In the genomic region with DNA sequence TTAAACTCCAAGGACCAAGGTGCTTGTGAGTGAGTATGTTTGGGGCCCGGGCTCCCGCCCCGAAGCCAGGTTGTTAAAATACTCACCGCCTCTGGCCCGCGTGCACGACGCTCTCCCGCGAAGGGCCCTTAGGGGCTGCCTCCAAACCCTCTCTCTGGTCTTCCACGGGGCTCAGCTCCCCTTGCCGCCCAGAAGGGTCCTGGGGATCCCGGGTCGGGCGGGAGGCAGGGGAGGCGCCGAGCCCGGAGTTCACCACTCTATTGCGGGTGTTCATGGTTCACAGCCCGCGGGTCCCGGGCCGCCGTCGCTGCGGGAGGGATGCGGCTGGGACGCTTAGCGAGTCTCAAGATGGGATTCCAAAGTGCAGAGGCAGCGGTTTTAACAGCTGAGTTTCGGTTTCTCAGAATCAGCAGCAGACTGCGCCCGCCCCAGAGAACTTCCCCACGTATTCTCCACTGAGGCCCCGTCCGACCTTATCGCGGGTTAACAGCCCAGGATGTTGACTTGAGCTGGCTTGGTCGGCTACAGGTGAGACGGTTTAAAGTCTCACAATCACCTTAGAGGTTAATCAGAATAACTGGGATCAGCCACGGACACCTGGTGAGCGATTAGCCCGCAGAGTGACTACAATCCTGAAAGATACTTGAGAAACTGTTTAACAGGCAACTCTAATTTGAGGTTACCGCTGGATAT, we compare ENCODE assay signal across 8 cellular contexts. TPM values are rescaled to one million over a fixed set of nuclear protein-coding genes. Genes with fewer than 3 reads are reported as not detected.
DNase-seq lines count a peak whose midpoint lies in the region; ATAC-seq and TF ChIP-seq lines count a peak whose summit lies in the region.

A gene with protein sequence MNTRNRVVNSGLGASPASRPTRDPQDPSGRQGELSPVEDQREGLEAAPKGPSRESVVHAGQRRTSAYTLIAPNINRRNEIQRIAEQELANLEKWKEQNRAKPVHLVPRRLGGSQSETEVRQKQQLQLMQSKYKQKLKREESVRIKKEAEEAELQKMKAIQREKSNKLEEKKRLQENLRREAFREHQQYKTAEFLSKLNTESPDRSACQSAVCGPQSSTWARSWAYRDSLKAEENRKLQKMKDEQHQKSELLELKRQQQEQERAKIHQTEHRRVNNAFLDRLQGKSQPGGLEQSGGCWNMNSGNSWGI (minus strand): TSS at position 350 of the 693 bp plus-strand sequence. CDS start 76 bp downstream, at position 274.

- peak within 1 kb of the TSS; percentile 98 for H3K27ac Mint-ChIP-seq in stimulated activated effector memory CD8-positive, alpha-beta T cell treated with anti-CD3 and anti-CD28 coated beads, Interleukin-12 subunit alpha, Interleukin-12 subunit beta, amount 100 ng/mL, for 72 hours

- no peaks in the 10 kb centered on the region for H3K27me3 ChIP-seq in esophagus (ENCODE audit: control insufficient read depth in 1 of 2, insufficient read depth in 2 of 2, low read length in 2 of 2)

- WGBS in esophagus, 2 donors, result 2% methylated on average over 44 of the region's 44 CpGs

- TF ChIP-seq CTCF in GM12865 (IDR thresholded peaks at IDR 0.05; ENCODE audit: insufficient read depth, low read depth, low read length, missing control alignments) (no peak), HEK293 (tag by site-specific recombination; IDR thresholded peaks at IDR 0.05) (no peak)

- DNase-seq in GM12865 (ENCODE audit: low read depth) (peak; percentile 90), NAMALWA (ENCODE audit: low spot score) (peak; percentile 83), activated T-cell treated with anti-CD3 and anti-CD28 coated beads for 4 hours (peak; percentile 72), myocyte (ENCODE audit: low read depth) (peak; percentile 75), NCI-H69 (lab: John Stamatoyannopoulos, UW) (no peak)
- peak; percentile 42 to 89 for DNase-seq in stimulated activated effector memory CD8-positive, alpha-beta T cell treated with anti-CD3 and anti-CD28 coated beads, Interleukin-12 subunit alpha, Interleukin-12 subunit beta, amount 100 ng/mL, for 72 hours (ENCODE audit: low spot score in 2 of 2)

- POLR2A ChIA-PET in HEK293 (lab: Yijun Ruan, JAX), result interaction anchor here (0.7 to 1.4 kb wide), 3 partner anchors 29 to 66 kb away, joined by 3 to 5 read pairs (median 3); no protein-coding TSS in a partner anchor

- H3K4me1 Mint-ChIP-seq in stimulated activated effector memory CD8-positive, alpha-beta T cell treated with anti-CD3 and anti-CD28 coated beads, Interleukin-12 subunit alpha, Interleukin-12 subunit beta, amount 100 ng/mL, for 72 hours, result peaks cover 39% of the 10 kb centered on the region

- H3K27ac ChIP-seq in HEK293 (ENCODE audit: extremely low read depth, low read depth, low read length) (peak within 1 kb of the TSS; percentile 49; the same call in 1 of the 2 replicates), esophagus (ENCODE audit: low read depth in 2 of 2, low read length in 1 of 2) (peak within 1 kb of the TSS; percentile 60 to 82)

- H3K4me3 Mint-ChIP-seq in stimulated activated effector memory CD8-positive, alpha-beta T cell treated with anti-CD3 and anti-CD28 coated beads, Interleukin-12 subunit alpha, Interleukin-12 subunit beta, amount 100 ng/mL, for 72 hours, result peak within 1 kb of the TSS; percentile 86

- CTCF ChIA-PET in HEK293 (lab: Yijun Ruan, JAX), result interaction anchor here (1.2 kb wide), 1 partner anchor 22 kb away, joined by 3 read pairs; no protein-coding TSS in a partner anchor

- ATAC-seq in stimulated activated effector memory CD8-positive, alpha-beta T cell treated with anti-CD3 and anti-CD28 coated beads, Interleukin-12 subunit alpha, Interleukin-12 subunit beta, amount 100 ng/mL, for 72 hours, result peak; percentile 90

- H3K4me1 ChIP-seq in HEK293 (ENCODE audit: control insufficient read depth, insufficient read depth, low read length), result no peaks in the 10 kb centered on the region
- no peaks in the 10 kb centered on the region for H3K4me1 ChIP-seq in esophagus (ENCODE audit: control insufficient read depth in 2 of 2, insufficient read depth in 2 of 2, low read length in 1 of 2)

- no peaks in the 10 kb centered on the region for H3K9me3 ChIP-seq in HEK293 (ENCODE audit: control insufficient read depth, insufficient read depth, low read depth, low read length)
- no peaks in the 10 kb centered on the region for H3K9me3 ChIP-seq in esophagus (ENCODE audit: control insufficient read depth in 2 of 2, insufficient read depth in 1 of 2, low read depth in 1 of 2, low read length in 1 of 2)

- peak within 1 kb of the TSS; percentile 95 for H3K4me3 ChIP-seq in GM12865 (ENCODE audit: low read depth, low read length)
- peak within 1 kb of the TSS; percentile 41 for H3K4me3 ChIP-seq in HEK293 (ENCODE audit: low read depth, low read length)
- H3K4me3 ChIP-seq in esophagus (ENCODE audit: low read depth in 1 of 2, low read length in 2 of 2), result peak within 1 kb of the TSS; percentile 64 to 78

- H3K9me3 Mint-ChIP-seq in stimulated activated effector memory CD8-positive, alpha-beta T cell treated with anti-CD3 and anti-CD28 coated beads, Interleukin-12 subunit alpha, Interleukin-12 subunit beta, amount 100 ng/mL, for 72 hours, result no peaks in the 10 kb centered on the region

- H3K36me3 Mint-ChIP-seq in stimulated activated effector memory CD8-positive, alpha-beta T cell treated with anti-CD3 and anti-CD28 coated beads, Interleukin-12 subunit alpha, Interleukin-12 subunit beta, amount 100 ng/mL, for 72 hours, result peaks cover 8% of the 10 kb centered on the region

- H3K36me3 ChIP-seq in HEK293 (ENCODE audit: control insufficient read depth in 2 of 2, insufficient read depth in 1 of 2, low read length in 2 of 2) (no peaks in the 10 kb centered on the region), esophagus (ENCODE audit: control insufficient read depth in 2 of 2, insufficient read depth in 2 of 2, low read length in 1 of 2) (no peaks in the 10 kb centered on the region)

TF ChIP-seq in HEK293, 187 proteins besides CTCF, POLR2A, EP300 and RAD21 (continues in another document):
- no peak for TF ChIP-seq ZSCAN4 (tag by site-specific recombination; IDR thresholded peaks at IDR 0.05)
- no peak for TF ChIP-seq OVOL3 (tag by site-specific recombination; IDR thresholded peaks at IDR 0.05)
- TF ChIP-seq TRIM28 (IDR thresholded peaks at IDR 0.05; ENCODE audit: borderline replicate concordance, low read length), result no peak
- no peak for TF ChIP-seq ZNF266 (tag by site-specific recombination; IDR thresholded peaks at IDR 0.05; ENCODE audit: low read depth)
- TF ChIP-seq ZNF335 (tag by site-specific recombination; conservative IDR thresholded peaks at IDR 0.05), result peak; percentile 41; the same call in 1 of the 2 replicates
- TF ChIP-seq ZNF660 (tag by site-specific recombination; IDR thresholded peaks at IDR 0.05), result 0 out of 2 replicates have a peak, but pooled peaks have one; percentile 31
- peak; percentile 86 for TF ChIP-seq GLIS1 (tag by site-specific recombination; IDR thresholded peaks at IDR 0.05)
- TF ChIP-seq ZNF558 (tag by site-specific recombination; IDR thresholded peaks at IDR 0.05), result no peak
- TF ChIP-seq ZIC2 (tag by site-specific recombination; IDR thresholded peaks at IDR 0.05), result peak; percentile 67
- no peak for TF ChIP-seq ZSCAN30 (tag by site-specific recombination; IDR thresholded peaks at IDR 0.05)
- TF ChIP-seq BCL11A (tag by site-specific recombination; IDR thresholded peaks at IDR 0.05; ENCODE audit: low read depth), result no peak
- TF ChIP-seq ZNF626 (tag by site-specific recombination; IDR thresholded peaks at IDR 0.05), result no peak
- TF ChIP-seq ZNF529 (tag by site-specific recombination; IDR thresholded peaks at IDR 0.05; ENCODE audit: insufficient replicate concordance), result no peak
- no peak for TF ChIP-seq ZNF580 (tag by site-specific recombination; IDR thresholded peaks at IDR 0.05)
- no peak for TF ChIP-seq AEBP2 (tag by site-specific recombination; IDR thresholded peaks at IDR 0.05; ENCODE audit: borderline replicate concordance)
- TF ChIP-seq ZBTB8A (tag by site-specific recombination; IDR thresholded peaks at IDR 0.05), result peak; percentile 62
- no peak for TF ChIP-seq YY1 (tag by site-specific recombination; IDR thresholded peaks at IDR 0.05)
- no peak for TF ChIP-seq ZNF223 (tag by site-specific recombination; IDR thresholded peaks at IDR 0.05)
- TF ChIP-seq ZNF391 (tag by site-specific recombination; IDR thresholded peaks at IDR 0.05; ENCODE audit: borderline replicate concordance, low read depth), result no peak
- TF ChIP-seq ZNF423 (tag by site-specific recombination; IDR thresholded peaks at IDR 0.05), result no peak
- TF ChIP-seq ZSCAN16 (tag by site-specific recombination; IDR thresholded peaks at IDR 0.05), result no peak

RNA-seq across cellular contexts. Expression of the gene that starts here (rescaled TPM):
- under 1 TPM; 0.65 to 0.84 TPM for polyA plus RNA-seq in esophagus
- 2.7 and 5.5 TPM in 2 replicates for total RNA-seq in myocyte
- 1.7 TPM for polyA plus RNA-seq in myocyte (2012)

Comparison
In these comparisons a context has a peak if more than half of its experiments do, and no peak if none do; other contexts are left out.
1. H3K4me3 ChIP-seq: peak in every context shown above with its lines; median percentile 95 in GM12865; 71 in esophagus; 41 in HEK293.